In the genomic region with DNA sequence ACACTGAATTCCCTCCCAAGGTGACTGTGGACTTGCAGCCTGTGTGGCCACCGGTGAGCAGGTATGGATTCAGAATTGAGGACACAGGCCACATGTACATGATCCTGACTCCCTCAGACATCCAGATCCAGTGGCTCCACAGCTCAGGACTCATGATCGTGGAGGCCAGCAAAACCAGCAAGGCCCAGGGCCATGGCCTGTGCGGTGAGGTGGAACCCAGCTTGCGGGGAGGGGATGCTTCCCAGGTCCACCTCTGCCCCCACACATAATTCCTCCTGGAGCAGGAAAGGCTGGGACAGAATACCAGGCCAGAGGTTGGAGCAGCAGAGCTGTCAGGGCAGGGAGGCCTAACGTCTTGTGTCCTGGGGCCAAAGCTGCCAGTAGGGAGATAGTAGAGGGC, we compare ENCODE assay signal across 28 cellular contexts.
"Had no signal": no experiment of that assay in that cellular context is flagged by ENCODE, and none has a peak within 500 bp of the region (broad histone marks: within the 10 kb centered on the region; RNA-seq: fewer than 3 reads in every experiment).

No MANE protein-coding gene starts in this region.

- H3K27ac Mint-ChIP-seq: activated B cell treated with CpG ODN at 0.5 μM for 24 hours; activated CD4-positive, alpha-beta T cell treated with anti-CD3 and anti-CD28 coated beads, Interleukin-2, amount 10 ng/mL, durations not matched to agents 24 days and 14 days; activated naive CD4-positive, alpha-beta T cell treated with anti-CD3 and anti-CD28 coated beads, Interleukin-2, amount 10 ng/mL, durations not matched to agents 7 days and 5 days; activated naive CD8-positive, alpha-beta T cell treated with anti-CD3 and anti-CD28 coated beads for 36 hours; activated T-helper 17 cell treated with anti-CD3 and anti-CD28 coated beads, Interleukin-2, amount 50 U/mL, for 72 hours; T-helper 1 cell treated with Interleukin-12 subunit alpha and Interleukin-12 subunit beta and Interleukin-4 antibody, amounts not matched to agents 30 μg/mL and 1 μg/mL, for 36 hours had no signal

- H3K4me1 ChIP-seq: adrenal gland, Peyer's patch, SJSA1 had no signal

- H3K4me2 ChIP-seq: KMS-11 had no signal

- H3K4me1 Mint-ChIP-seq: activated B cell treated with CpG ODN at 0.5 μM for 24 hours; activated CD4-positive, alpha-beta T cell treated with anti-CD3 and anti-CD28 coated beads, Interleukin-2, amount 10 ng/mL, durations not matched to agents 24 days and 14 days; activated naive CD4-positive, alpha-beta T cell treated with anti-CD3 and anti-CD28 coated beads, Interleukin-2, amount 10 ng/mL, durations not matched to agents 7 days and 5 days; activated naive CD8-positive, alpha-beta T cell treated with anti-CD3 and anti-CD28 coated beads for 36 hours; activated T-helper 17 cell treated with anti-CD3 and anti-CD28 coated beads, Interleukin-2, amount 50 U/mL, for 72 hours had no signal

- H3K9me3 Mint-ChIP-seq: activated B cell treated with CpG ODN at 0.5 μM for 24 hours; activated CD4-positive, alpha-beta T cell treated with anti-CD3 and anti-CD28 coated beads, Interleukin-2, amount 10 ng/mL, durations not matched to agents 24 days and 14 days; activated naive CD4-positive, alpha-beta T cell treated with anti-CD3 and anti-CD28 coated beads, Interleukin-2, amount 10 ng/mL, durations not matched to agents 7 days and 5 days; activated naive CD8-positive, alpha-beta T cell treated with anti-CD3 and anti-CD28 coated beads for 36 hours; activated T-helper 17 cell treated with anti-CD3 and anti-CD28 coated beads, Interleukin-2, amount 50 U/mL, for 72 hours; T-helper 1 cell treated with Interleukin-12 subunit alpha and Interleukin-12 subunit beta and Interleukin-4 antibody, amounts not matched to agents 30 μg/mL and 1 μg/mL, for 36 hours had no signal

- H3K9ac ChIP-seq: KMS-11 had no signal

- ATAC-seq: activated T-helper 17 cell treated with anti-CD3 and anti-CD28 coated beads, Interleukin-2, amount 50 U/mL, for 72 hours; SK-N-SH treated with all-trans-retinoic acid at 6 μM for 48 hours had no signal

- H3K36me3 Mint-ChIP-seq: activated naive CD4-positive, alpha-beta T cell treated with anti-CD3 and anti-CD28 coated beads, Interleukin-2, amount 10 ng/mL, durations not matched to agents 7 days and 5 days; activated naive CD8-positive, alpha-beta T cell treated with anti-CD3 and anti-CD28 coated beads for 36 hours had no signal

- H3K36me3 ChIP-seq: adrenal gland, Peyer's patch, SJSA1 had no signal

- H3K4me3 ChIP-seq: adrenal gland, Peyer's patch, SJSA1 had no signal

- DNase-seq: activated B cell treated with CpG ODN at 0.5 μM for 24 hours; activated CD4-positive, alpha-beta T cell treated with anti-CD3 and anti-CD28 coated beads for 1 hour; activated CD4-positive, alpha-beta T cell treated with anti-CD3 and anti-CD28 coated beads, Interleukin-2, amount 50 U/mL, for 48 hours; activated CD8-positive, alpha-beta memory T cell treated with anti-CD3 and anti-CD28 coated beads for 24 hours; activated gamma-delta T cell treated with Interleukin-2 at 50 U/mL for 16 hours; activated naive CD4-positive, alpha-beta T cell treated with anti-CD3 and anti-CD28 coated beads, Interleukin-2, amount 10 ng/mL, durations not matched to agents 7 days and 5 days; activated naive CD8-positive, alpha-beta T cell treated with anti-CD3 and anti-CD28 coated beads for 36 hours; activated T-cell treated with anti-CD3 and anti-CD28 coated beads, Interleukin-2, amount 50 U/mL, for 48 hours; anterior cingulate cortex; NCI-H1092; NCI-H1417; NCI-H2029; NCI-H2107; NCI-H2171 treated with DMSO at 0.1 percent for 48 hours; NCI-H226; NCI-H526 treated with DMSO at 0.1 percent for 48 hours; NK-92 treated with Interleukin-12 subunit alpha and Interleukin-12 subunit beta, amount 100 ng/mL, for 24 hours; OCI-M1; Peyer's patch; SHP77 had no signal

- H3K9me3 ChIP-seq: adrenal gland, Peyer's patch, SJSA1 had no signal

- H3K27me3 ChIP-seq: Peyer's patch had no signal

- H3K27ac ChIP-seq: adrenal gland, KMS-11, Peyer's patch, RWPE1, SJSA1 had no signal

- H3K4me3 Mint-ChIP-seq: activated B cell treated with CpG ODN at 0.5 μM for 24 hours; activated CD4-positive, alpha-beta T cell treated with anti-CD3 and anti-CD28 coated beads, Interleukin-2, amount 10 ng/mL, durations not matched to agents 24 days and 14 days; activated naive CD4-positive, alpha-beta T cell treated with anti-CD3 and anti-CD28 coated beads, Interleukin-2, amount 10 ng/mL, durations not matched to agents 7 days and 5 days; activated naive CD8-positive, alpha-beta T cell treated with anti-CD3 and anti-CD28 coated beads for 36 hours; activated T-helper 17 cell treated with anti-CD3 and anti-CD28 coated beads, Interleukin-2, amount 50 U/mL, for 72 hours; T-helper 1 cell treated with Interleukin-12 subunit alpha and Interleukin-12 subunit beta and Interleukin-4 antibody, amounts not matched to agents 30 μg/mL and 1 μg/mL, for 36 hours had no signal
